28 cellular contexts compared by ENCODE assay signal in genomic region chr1:100305954-100306353, GRCh38.
"Had no signal": no experiment of that assay in that cellular context is flagged by ENCODE, and none has a peak within 500 bp of the region (broad histone marks: within the 10 kb centered on the region; RNA-seq: fewer than 3 reads in every experiment).

No MANE protein-coding gene starts in this region.

- DNase-seq: naive thymus-derived CD8-positive, alpha-beta T cell; nephron progenitor cell; occipital lobe; ovary; posterior cingulate gyrus; psoas muscle; right cardiac atrium; right lobe of liver; sigmoid colon; stimulated activated CD4-positive, alpha-beta T cell treated with anti-CD3 and anti-CD28 coated beads, Interleukin-15, amount 100 ng/mL, for 24 hours; stimulated activated CD4-positive, alpha-beta T cell treated with anti-CD3 and anti-CD28 coated beads, Interleukin-2, amount 100 ng/mL, for 24 hours; stimulated activated CD4-positive, alpha-beta T cell treated with anti-CD3 and anti-CD28 coated beads, Interleukin-2, amount 100 ng/mL, for 48 hours; stimulated activated CD4-positive, alpha-beta T cell treated with anti-CD3 and anti-CD28 coated beads, Interleukin-4, amount 100 ng/mL, for 24 hours; stimulated activated naive B cell treated with anti-CD40 and anti-IgM and Interleukin-4, amounts not matched to agents 10 μg/mL and 1 μg/mL and 100 μg/mL, for 72 hours; stimulated activated naive CD4-positive, alpha-beta T cell treated with Interleukin-2 at 50 U/mL for 16 hours; stomach; tibial artery; transverse colon had no signal

- H3K27ac ChIP-seq: ovary, parathyroid adenoma, psoas muscle, right lobe of liver, sigmoid colon, stomach, tibial artery, transverse colon, vagina had no signal

- H3K36me3 ChIP-seq: ovary, right lobe of liver, sigmoid colon, stomach, tibial artery, transverse colon, vagina had no signal

- FAIRE-seq: small intestine, urothelium cell line had no signal

- H3K79me2 ChIP-seq: parathyroid adenoma had no signal

- H3K9ac ChIP-seq: parathyroid adenoma had no signal

- H3K9me3 ChIP-seq: ovary, psoas muscle, right lobe of liver, sigmoid colon, stomach, transverse colon, vagina had no signal

- H3K27ac Mint-ChIP-seq: naive thymus-derived CD8-positive, alpha-beta T cell; nephron progenitor cell; progenitor cell of endocrine pancreas; stimulated activated effector memory CD8-positive, alpha-beta T cell treated with anti-CD3 and anti-CD28 coated beads, Interleukin-12 subunit alpha, Interleukin-12 subunit beta, amount 100 ng/mL, for 72 hours; stimulated activated naive B cell treated with anti-CD40 and anti-IgM and Interleukin-4, amounts not matched to agents 10 μg/mL and 1 μg/mL and 100 μg/mL, for 72 hours; stimulated activated naive CD8-positive, alpha-beta T cell treated with anti-CD3 and anti-CD28 coated beads, Interleukin-15, Interleukin-2, amounts not matched to agents 100 ng/mL and 50 ng/mL, for 24 hours; type B pancreatic cell had no signal

- H3K27me3 Mint-ChIP-seq: naive thymus-derived CD8-positive, alpha-beta T cell; natural killer cell treated with Interleukin-12 subunit alpha and Interleukin-12 subunit beta and Interleukin-15 and Interleukin-18, amount 100 ng/mL, for 72 hours; progenitor cell of endocrine pancreas; stimulated activated naive CD8-positive, alpha-beta T cell treated with anti-CD3 and anti-CD28 coated beads, Interleukin-15, Interleukin-2, amounts not matched to agents 100 ng/mL and 50 ng/mL, for 24 hours; type B pancreatic cell had no signal

- H3K4me3 Mint-ChIP-seq: naive thymus-derived CD8-positive, alpha-beta T cell; natural killer cell treated with Interleukin-12 subunit alpha and Interleukin-12 subunit beta and Interleukin-15 and Interleukin-18, amount 100 ng/mL, for 72 hours; nephron progenitor cell; neural crest cell; stimulated activated effector memory CD8-positive, alpha-beta T cell treated with anti-CD3 and anti-CD28 coated beads, Interleukin-12 subunit alpha, Interleukin-12 subunit beta, amount 100 ng/mL, for 72 hours; stimulated activated naive B cell treated with anti-CD40 and anti-IgM and Interleukin-4, amounts not matched to agents 10 μg/mL and 1 μg/mL and 100 μg/mL, for 72 hours; stimulated activated naive CD8-positive, alpha-beta T cell treated with anti-CD3 and anti-CD28 coated beads, Interleukin-15, Interleukin-2, amounts not matched to agents 100 ng/mL and 50 ng/mL, for 24 hours; type B pancreatic cell had no signal

- H3K4me3 ChIP-seq: ovary, psoas muscle, right lobe of liver, sigmoid colon, stomach, tibial artery, transverse colon, vagina had no signal

- H3K4me1 Mint-ChIP-seq: nephron progenitor cell, neural crest cell had no signal

- H3K4me1 ChIP-seq: parathyroid adenoma, psoas muscle, right lobe of liver, stomach, tibial artery, transverse colon, vagina had no signal

- H3K36me3 Mint-ChIP-seq: natural killer cell treated with Interleukin-12 subunit alpha and Interleukin-12 subunit beta and Interleukin-15 and Interleukin-18, amount 100 ng/mL, for 72 hours; stimulated activated effector memory CD8-positive, alpha-beta T cell treated with anti-CD3 and anti-CD28 coated beads, Interleukin-12 subunit alpha, Interleukin-12 subunit beta, amount 100 ng/mL, for 72 hours; stimulated activated naive B cell treated with anti-CD40 and anti-IgM and Interleukin-4, amounts not matched to agents 10 μg/mL and 1 μg/mL and 100 μg/mL, for 72 hours; type B pancreatic cell had no signal

- H2AFZ ChIP-seq: parathyroid adenoma had no signal

- ATAC-seq: naive thymus-derived CD8-positive, alpha-beta T cell; natural killer cell treated with Interleukin-12 subunit alpha and Interleukin-12 subunit beta and Interleukin-15 and Interleukin-18, amount 100 ng/mL, for 72 hours; psoas muscle; right cardiac atrium; right lobe of liver; stimulated activated effector memory CD8-positive, alpha-beta T cell treated with anti-CD3 and anti-CD28 coated beads, Interleukin-12 subunit alpha, Interleukin-12 subunit beta, amount 100 ng/mL, for 72 hours; stimulated activated naive B cell treated with anti-CD40 and anti-IgM and Interleukin-4, amounts not matched to agents 10 μg/mL and 1 μg/mL and 100 μg/mL, for 72 hours had no signal

- H3K27me3 ChIP-seq: ovary, right lobe of liver, sigmoid colon, stomach, tibial artery, transverse colon, vagina had no signal

- H3K9me3 Mint-ChIP-seq: natural killer cell treated with Interleukin-12 subunit alpha and Interleukin-12 subunit beta and Interleukin-15 and Interleukin-18, amount 100 ng/mL, for 72 hours; type B pancreatic cell had no signal
